Comparison of ENCODE assay signal across 1 cellular context in the genomic region with DNA sequence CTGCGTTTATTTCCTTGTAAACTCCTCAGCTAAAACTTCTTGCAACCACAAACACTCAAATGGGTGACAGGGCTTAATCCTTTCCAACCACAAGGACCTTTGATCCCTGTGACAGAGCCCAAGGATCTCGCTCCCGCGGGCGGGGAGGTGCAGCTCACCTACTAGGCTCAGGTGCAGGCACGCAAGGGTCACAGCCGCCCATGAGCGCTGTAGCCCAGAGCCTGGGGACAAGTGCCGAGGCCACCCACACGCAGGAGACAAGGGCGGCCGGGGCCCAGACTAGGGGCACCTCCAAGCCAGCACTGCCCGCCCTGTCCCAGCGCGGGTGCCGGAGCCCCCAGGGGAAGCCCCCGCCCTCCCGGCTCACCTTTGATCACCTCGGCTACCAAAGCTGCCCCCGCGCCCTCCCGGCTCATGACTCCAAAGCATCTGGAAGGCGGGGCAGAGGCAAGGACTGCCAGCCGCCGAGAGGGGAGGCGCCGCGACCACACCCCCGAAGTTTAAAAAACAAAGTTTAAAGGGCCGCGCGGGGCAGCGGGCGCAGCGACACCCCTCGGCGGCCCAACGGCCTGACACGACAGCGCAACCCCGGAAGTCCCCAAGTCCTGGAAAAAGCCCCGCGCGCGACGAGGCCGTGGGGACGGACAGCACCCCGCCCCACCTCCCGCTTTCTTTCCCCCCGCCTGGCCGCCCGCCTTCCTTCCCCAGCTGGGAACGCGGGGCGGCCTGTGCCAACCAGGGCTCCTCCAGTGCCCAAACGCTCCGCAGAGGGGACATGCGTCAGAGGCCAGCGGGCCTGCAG.
A peak's percentile ranks its signal among the peaks of the same experiment; 100 is the strongest.
TF ChIP-seq lines count a peak whose summit lies in the region.

No MANE protein-coding gene starts in this region.

TF ChIP-seq in GM12878, 131 proteins besides CTCF, POLR2A, EP300 and RAD21 (continued from another document and continues in another):
- TF ChIP-seq, protein P1, sequence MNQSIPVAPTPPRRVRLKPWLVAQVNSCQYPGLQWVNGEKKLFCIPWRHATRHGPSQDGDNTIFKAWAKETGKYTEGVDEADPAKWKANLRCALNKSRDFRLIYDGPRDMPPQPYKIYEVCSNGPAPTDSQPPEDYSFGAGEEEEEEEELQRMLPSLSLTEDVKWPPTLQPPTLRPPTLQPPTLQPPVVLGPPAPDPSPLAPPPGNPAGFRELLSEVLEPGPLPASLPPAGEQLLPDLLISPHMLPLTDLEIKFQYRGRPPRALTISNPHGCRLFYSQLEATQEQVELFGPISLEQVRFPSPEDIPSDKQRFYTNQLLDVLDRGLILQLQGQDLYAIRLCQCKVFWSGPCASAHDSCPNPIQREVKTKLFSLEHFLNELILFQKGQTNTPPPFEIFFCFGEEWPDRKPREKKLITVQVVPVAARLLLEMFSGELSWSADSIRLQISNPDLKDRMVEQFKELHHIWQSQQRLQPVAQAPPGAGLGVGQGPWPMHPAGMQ (IDR thresholded peaks at IDR 0.05; ENCODE audit: borderline replicate concordance) = no peak
- TF ChIP-seq JUNB (IDR thresholded peaks at IDR 0.05) (no peak), ZZZ3 (IDR thresholded peaks at IDR 0.05; ENCODE audit: control insufficient read depth, insufficient read length, low read depth) (no peak), MEF2A (IDR thresholded peaks at IDR 0.05; ENCODE audit: insufficient read depth, low read depth, low read length) (no peak), IKZF1 (conservative IDR thresholded peaks at IDR 0.05) (peak; percentile 73), HDAC6 (IDR thresholded peaks at IDR 0.05; ENCODE audit: unreplicated experiment) (no peak), HDAC2 (IDR thresholded peaks at IDR 0.05) (no peak), STAT3 (IDR thresholded peaks at IDR 0.05; ENCODE audit: low read depth, low read length) (no peak), PAX5 (IDR thresholded peaks at IDR 0.05; ENCODE audit: borderline replicate concordance, low read depth, low read length) (0 out of 2 replicates have a peak, but pooled peaks have one; percentile 9), DPF2 (IDR thresholded peaks at IDR 0.05) (peak; percentile 74), TBL1XR1 (IDR thresholded peaks at IDR 0.05; ENCODE audit: low read depth, low read length) (no peak), CBX5 (IDR thresholded peaks at IDR 0.05; ENCODE audit: low read depth) (no peak), EED (IDR thresholded peaks at IDR 0.05; ENCODE audit: low read depth) (peak; percentile 37; the same call in 1 of the 2 replicates), POLR2AphosphoS2 (IDR thresholded peaks at IDR 0.05; ENCODE audit: low read depth, low read length) (no peak), SMAD5 (IDR thresholded peaks at IDR 0.05; ENCODE audit: low read depth) (no peak), ETV6 (conservative IDR thresholded peaks at IDR 0.05 in 1 of 2, IDR thresholded peaks at IDR 0.05 in 1 of 2; ENCODE audit: borderline replicate concordance in 1 of 2, low read depth in 1 of 2) (no peak), ZNF207 (IDR thresholded peaks at IDR 0.05; ENCODE audit: borderline replicate concordance) (no peak), JUND (IDR thresholded peaks at IDR 0.05; ENCODE audit: low read depth, low read length) (no peak)
- TF ChIP-seq, protein P2, sequence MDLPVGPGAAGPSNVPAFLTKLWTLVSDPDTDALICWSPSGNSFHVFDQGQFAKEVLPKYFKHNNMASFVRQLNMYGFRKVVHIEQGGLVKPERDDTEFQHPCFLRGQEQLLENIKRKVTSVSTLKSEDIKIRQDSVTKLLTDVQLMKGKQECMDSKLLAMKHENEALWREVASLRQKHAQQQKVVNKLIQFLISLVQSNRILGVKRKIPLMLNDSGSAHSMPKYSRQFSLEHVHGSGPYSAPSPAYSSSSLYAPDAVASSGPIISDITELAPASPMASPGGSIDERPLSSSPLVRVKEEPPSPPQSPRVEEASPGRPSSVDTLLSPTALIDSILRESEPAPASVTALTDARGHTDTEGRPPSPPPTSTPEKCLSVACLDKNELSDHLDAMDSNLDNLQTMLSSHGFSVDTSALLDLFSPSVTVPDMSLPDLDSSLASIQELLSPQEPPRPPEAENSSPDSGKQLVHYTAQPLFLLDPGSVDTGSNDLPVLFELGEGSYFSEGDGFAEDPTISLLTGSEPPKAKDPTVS (IDR thresholded peaks at IDR 0.05; ENCODE audit: low read depth, low read length) = no peak
- TF ChIP-seq, protein P3, sequence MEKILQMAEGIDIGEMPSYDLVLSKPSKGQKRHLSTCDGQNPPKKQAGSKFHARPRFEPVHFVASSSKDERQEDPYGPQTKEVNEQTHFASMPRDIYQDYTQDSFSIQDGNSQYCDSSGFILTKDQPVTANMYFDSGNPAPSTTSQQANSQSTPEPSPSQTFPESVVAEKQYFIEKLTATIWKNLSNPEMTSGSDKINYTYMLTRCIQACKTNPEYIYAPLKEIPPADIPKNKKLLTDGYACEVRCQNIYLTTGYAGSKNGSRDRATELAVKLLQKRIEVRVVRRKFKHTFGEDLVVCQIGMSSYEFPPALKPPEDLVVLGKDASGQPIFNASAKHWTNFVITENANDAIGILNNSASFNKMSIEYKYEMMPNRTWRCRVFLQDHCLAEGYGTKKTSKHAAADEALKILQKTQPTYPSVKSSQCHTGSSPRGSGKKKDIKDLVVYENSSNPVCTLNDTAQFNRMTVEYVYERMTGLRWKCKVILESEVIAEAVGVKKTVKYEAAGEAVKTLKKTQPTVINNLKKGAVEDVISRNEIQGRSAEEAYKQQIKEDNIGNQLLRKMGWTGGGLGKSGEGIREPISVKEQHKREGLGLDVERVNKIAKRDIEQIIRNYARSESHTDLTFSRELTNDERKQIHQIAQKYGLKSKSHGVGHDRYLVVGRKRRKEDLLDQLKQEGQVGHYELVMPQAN (conservative IDR thresholded peaks at IDR 0.05) = peak; percentile 94
- TF ChIP-seq, protein P4, sequence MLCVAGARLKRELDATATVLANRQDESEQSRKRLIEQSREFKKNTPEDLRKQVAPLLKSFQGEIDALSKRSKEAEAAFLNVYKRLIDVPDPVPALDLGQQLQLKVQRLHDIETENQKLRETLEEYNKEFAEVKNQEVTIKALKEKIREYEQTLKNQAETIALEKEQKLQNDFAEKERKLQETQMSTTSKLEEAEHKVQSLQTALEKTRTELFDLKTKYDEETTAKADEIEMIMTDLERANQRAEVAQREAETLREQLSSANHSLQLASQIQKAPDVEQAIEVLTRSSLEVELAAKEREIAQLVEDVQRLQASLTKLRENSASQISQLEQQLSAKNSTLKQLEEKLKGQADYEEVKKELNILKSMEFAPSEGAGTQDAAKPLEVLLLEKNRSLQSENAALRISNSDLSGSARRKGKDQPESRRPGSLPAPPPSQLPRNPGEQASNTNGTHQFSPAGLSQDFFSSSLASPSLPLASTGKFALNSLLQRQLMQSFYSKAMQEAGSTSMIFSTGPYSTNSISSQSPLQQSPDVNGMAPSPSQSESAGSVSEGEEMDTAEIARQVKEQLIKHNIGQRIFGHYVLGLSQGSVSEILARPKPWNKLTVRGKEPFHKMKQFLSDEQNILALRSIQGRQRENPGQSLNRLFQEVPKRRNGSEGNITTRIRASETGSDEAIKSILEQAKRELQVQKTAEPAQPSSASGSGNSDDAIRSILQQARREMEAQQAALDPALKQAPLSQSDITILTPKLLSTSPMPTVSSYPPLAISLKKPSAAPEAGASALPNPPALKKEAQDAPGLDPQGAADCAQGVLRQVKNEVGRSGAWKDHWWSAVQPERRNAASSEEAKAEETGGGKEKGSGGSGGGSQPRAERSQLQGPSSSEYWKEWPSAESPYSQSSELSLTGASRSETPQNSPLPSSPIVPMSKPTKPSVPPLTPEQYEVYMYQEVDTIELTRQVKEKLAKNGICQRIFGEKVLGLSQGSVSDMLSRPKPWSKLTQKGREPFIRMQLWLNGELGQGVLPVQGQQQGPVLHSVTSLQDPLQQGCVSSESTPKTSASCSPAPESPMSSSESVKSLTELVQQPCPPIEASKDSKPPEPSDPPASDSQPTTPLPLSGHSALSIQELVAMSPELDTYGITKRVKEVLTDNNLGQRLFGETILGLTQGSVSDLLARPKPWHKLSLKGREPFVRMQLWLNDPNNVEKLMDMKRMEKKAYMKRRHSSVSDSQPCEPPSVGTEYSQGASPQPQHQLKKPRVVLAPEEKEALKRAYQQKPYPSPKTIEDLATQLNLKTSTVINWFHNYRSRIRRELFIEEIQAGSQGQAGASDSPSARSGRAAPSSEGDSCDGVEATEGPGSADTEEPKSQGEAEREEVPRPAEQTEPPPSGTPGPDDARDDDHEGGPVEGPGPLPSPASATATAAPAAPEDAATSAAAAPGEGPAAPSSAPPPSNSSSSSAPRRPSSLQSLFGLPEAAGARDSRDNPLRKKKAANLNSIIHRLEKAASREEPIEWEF (IDR thresholded peaks at IDR 0.05; ENCODE audit: insufficient replicate concordance, low read depth, low read length) = no peak
- TF ChIP-seq, protein P5, sequence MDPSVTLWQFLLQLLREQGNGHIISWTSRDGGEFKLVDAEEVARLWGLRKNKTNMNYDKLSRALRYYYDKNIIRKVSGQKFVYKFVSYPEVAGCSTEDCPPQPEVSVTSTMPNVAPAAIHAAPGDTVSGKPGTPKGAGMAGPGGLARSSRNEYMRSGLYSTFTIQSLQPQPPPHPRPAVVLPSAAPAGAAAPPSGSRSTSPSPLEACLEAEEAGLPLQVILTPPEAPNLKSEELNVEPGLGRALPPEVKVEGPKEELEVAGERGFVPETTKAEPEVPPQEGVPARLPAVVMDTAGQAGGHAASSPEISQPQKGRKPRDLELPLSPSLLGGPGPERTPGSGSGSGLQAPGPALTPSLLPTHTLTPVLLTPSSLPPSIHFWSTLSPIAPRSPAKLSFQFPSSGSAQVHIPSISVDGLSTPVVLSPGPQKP (IDR thresholded peaks at IDR 0.05; ENCODE audit: low read depth, low read length) = 0 out of 2 replicates have a peak, but pooled peaks have one; percentile 32
- TF ChIP-seq, protein P6, sequence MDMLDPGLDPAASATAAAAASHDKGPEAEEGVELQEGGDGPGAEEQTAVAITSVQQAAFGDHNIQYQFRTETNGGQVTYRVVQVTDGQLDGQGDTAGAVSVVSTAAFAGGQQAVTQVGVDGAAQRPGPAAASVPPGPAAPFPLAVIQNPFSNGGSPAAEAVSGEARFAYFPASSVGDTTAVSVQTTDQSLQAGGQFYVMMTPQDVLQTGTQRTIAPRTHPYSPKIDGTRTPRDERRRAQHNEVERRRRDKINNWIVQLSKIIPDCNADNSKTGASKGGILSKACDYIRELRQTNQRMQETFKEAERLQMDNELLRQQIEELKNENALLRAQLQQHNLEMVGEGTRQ (IDR thresholded peaks at IDR 0.05; ENCODE audit: borderline replicate concordance, low read depth, low read length) = no peak
- TF ChIP-seq, protein P7, sequence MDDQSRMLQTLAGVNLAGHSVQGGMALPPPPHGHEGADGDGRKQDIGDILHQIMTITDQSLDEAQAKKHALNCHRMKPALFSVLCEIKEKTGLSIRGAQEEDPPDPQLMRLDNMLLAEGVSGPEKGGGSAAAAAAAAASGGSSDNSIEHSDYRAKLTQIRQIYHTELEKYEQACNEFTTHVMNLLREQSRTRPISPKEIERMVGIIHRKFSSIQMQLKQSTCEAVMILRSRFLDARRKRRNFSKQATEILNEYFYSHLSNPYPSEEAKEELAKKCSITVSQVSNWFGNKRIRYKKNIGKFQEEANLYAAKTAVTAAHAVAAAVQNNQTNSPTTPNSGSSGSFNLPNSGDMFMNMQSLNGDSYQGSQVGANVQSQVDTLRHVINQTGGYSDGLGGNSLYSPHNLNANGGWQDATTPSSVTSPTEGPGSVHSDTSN (IDR thresholded peaks at IDR 0.05; ENCODE audit: insufficient replicate concordance, low read depth, low read length) = no peak
- TF ChIP-seq, protein P8, sequence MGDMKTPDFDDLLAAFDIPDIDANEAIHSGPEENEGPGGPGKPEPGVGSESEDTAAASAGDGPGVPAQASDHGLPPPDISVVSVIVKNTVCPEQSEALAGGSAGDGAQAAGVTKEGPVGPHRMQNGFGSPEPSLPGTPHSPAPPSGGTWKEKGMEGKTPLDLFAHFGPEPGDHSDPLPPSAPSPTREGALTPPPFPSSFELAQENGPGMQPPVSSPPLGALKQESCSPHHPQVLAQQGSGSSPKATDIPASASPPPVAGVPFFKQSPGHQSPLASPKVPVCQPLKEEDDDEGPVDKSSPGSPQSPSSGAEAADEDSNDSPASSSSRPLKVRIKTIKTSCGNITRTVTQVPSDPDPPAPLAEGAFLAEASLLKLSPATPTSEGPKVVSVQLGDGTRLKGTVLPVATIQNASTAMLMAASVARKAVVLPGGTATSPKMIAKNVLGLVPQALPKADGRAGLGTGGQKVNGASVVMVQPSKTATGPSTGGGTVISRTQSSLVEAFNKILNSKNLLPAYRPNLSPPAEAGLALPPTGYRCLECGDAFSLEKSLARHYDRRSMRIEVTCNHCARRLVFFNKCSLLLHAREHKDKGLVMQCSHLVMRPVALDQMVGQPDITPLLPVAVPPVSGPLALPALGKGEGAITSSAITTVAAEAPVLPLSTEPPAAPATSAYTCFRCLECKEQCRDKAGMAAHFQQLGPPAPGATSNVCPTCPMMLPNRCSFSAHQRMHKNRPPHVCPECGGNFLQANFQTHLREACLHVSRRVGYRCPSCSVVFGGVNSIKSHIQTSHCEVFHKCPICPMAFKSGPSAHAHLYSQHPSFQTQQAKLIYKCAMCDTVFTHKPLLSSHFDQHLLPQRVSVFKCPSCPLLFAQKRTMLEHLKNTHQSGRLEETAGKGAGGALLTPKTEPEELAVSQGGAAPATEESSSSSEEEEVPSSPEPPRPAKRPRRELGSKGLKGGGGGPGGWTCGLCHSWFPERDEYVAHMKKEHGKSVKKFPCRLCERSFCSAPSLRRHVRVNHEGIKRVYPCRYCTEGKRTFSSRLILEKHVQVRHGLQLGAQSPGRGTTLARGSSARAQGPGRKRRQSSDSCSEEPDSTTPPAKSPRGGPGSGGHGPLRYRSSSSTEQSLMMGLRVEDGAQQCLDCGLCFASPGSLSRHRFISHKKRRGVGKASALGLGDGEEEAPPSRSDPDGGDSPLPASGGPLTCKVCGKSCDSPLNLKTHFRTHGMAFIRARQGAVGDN (IDR thresholded peaks at IDR 0.05) = peak; percentile 61; the same call in 1 of the 2 replicates
- TF ChIP-seq, protein P9, sequence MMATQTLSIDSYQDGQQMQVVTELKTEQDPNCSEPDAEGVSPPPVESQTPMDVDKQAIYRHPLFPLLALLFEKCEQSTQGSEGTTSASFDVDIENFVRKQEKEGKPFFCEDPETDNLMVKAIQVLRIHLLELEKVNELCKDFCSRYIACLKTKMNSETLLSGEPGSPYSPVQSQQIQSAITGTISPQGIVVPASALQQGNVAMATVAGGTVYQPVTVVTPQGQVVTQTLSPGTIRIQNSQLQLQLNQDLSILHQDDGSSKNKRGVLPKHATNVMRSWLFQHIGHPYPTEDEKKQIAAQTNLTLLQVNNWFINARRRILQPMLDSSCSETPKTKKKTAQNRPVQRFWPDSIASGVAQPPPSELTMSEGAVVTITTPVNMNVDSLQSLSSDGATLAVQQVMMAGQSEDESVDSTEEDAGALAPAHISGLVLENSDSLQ (IDR thresholded peaks at IDR 0.05) = peak; percentile 17; the same call in 1 of the 2 replicates
- TF ChIP-seq, protein P10, sequence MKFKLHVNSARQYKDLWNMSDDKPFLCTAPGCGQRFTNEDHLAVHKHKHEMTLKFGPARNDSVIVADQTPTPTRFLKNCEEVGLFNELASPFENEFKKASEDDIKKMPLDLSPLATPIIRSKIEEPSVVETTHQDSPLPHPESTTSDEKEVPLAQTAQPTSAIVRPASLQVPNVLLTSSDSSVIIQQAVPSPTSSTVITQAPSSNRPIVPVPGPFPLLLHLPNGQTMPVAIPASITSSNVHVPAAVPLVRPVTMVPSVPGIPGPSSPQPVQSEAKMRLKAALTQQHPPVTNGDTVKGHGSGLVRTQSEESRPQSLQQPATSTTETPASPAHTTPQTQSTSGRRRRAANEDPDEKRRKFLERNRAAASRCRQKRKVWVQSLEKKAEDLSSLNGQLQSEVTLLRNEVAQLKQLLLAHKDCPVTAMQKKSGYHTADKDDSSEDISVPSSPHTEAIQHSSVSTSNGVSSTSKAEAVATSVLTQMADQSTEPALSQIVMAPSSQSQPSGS (IDR thresholded peaks at IDR 0.05; ENCODE audit: low read length) = no peak
- TF ChIP-seq, protein P11, sequence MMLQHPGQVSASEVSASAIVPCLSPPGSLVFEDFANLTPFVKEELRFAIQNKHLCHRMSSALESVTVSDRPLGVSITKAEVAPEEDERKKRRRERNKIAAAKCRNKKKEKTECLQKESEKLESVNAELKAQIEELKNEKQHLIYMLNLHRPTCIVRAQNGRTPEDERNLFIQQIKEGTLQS (IDR thresholded peaks at IDR 0.05; ENCODE audit: borderline replicate concordance, extremely low read depth, low read depth, low read length) = no peak
